In genomic region chr2:137865954-137866540, GRCh38 we compare ENCODE assay signal across 9 cellular contexts.
DNase-seq lines count a peak whose midpoint lies in the region; ATAC-seq and TF ChIP-seq lines count a peak whose summit lies in the region.
"Had no signal": no experiment of that assay in that cellular context is flagged by ENCODE, and none has a peak within 500 bp of the region (broad histone marks: within the 10 kb centered on the region; RNA-seq: fewer than 3 reads in every experiment).

No MANE protein-coding gene starts in this region.

- no peak for TF ChIP-seq CTCF in omental fat pad (IDR thresholded peaks at IDR 0.05)

- intact Hi-C loops in head of caudate nucleus (cut with DNase I), result no loop called here

- peak; percentile 89 for ATAC-seq in GM19351 (IDR thresholded peaks at IDR 0.05; ENCODE audit: unreplicated experiment)
- ATAC-seq in HG03521 (IDR thresholded peaks at IDR 0.05; ENCODE audit: unreplicated experiment), result peak; percentile 55
- no peak for ATAC-seq in omental fat pad (ENCODE audit: low FRiP score)

- DNase-seq in DMS 273 treated with DMSO at 0.1 percent for 48 hours (lab: John Stamatoyannopoulos, UW) (peak; percentile 43), NOMO-1 treated with dmso at 0.1 percent for 144 hours (lab: John Stamatoyannopoulos, UW; ENCODE audit: unreplicated experiment) (peak; percentile 5), head of caudate nucleus (peak in 40 of 42 donors; percentile 10 to 78 (median 48)), omental fat pad (ENCODE audit: low spot score) (no peak)
- DNase-seq in activated T-cell treated with anti-CD3 and anti-CD28 coated beads, Interleukin-2, amount 50 U/mL, for 48 hours, result peak; percentile 65 to 66
- peak; percentile 22 to 38 (median 25) for DNase-seq in stimulated activated CD4-positive, alpha-beta T cell treated with anti-CD3 and anti-CD28 coated beads, Interleukin-12 subunit alpha, Interleukin-12 subunit beta, amount 100 ng/mL, for 48 hours (ENCODE audit: low read depth in 2 of 3, low spot score in 1 of 3)
- DNase-seq: activated naive CD8-positive, alpha-beta T cell treated with anti-CD3 and anti-CD28 coated beads, Interleukin-2, amount 10 ng/mL, durations not matched to agents 7 days and 5 days had no signal
